Comparison of ENCODE assay signal across 24 cellular contexts in the genomic region with DNA sequence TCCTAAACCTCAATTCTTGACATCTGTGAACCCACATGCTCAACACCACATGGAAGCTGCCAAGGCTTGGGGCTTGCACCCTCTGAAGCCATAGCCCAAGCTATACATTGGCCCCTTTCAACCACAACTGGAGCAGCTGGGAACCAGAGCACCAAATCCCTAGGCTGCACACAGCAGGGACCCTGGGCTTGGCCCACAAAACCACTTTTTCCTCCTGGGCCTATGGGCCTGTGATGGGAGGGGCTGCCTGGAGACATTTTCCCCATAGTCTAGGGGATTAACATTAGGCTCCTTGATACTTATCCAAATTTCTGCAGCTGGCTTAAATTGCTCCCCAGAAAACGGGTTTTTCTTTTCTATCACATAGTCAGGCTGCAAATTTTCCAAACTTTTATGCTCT. TPM values are rescaled to one million over a fixed set of nuclear protein-coding genes. Genes with fewer than 3 reads are reported as not detected.
DNase-seq lines count a peak whose midpoint lies in the region; ATAC-seq, FAIRE-seq and TF ChIP-seq lines count a peak whose summit lies in the region.
"Had no signal": no experiment of that assay in that cellular context is flagged by ENCODE, and none has a peak within 500 bp of the region (broad histone marks: within the 10 kb centered on the region; RNA-seq: fewer than 3 reads in every experiment).

No MANE protein-coding gene starts in this region.

- POLR2A ChIA-PET in HEK293 (lab: Yijun Ruan, JAX) (no interaction called here), HepG2 (lab: Yijun Ruan, JAX) (no interaction called here)

- no peaks in the 10 kb centered on the region for H3K27me3 Mint-ChIP-seq in endodermal cell (ENCODE audit: insufficient read depth)
- H3K27me3 Mint-ChIP-seq: B cell; CD4-positive, alpha-beta T cell had no signal

- intact Hi-C loops in HepG2 (cut with micrococcal nuclease; ENCODE audit: unreplicated experiment) = no loop called here

- 81 to 100% methylated on average over 1 of the region's 1 CpG for WGBS in endodermal cell (ENCODE audit: insufficient coverage in 1 of 2, insufficient read length in 1 of 2), 2 experiments
- WGBS in HepG2 (ENCODE audit: low lambda C conversion rate) = 96% methylated on average over 1 of the region's 1 CpG

- ATAC-seq in HepG2 = no peak
- ATAC-seq: CD8-positive, alpha-beta T cell; GM12878 had no signal

- no peak overlapping the region for H3K4me3 Mint-ChIP-seq in endodermal cell
- H3K4me3 Mint-ChIP-seq: B cell; CD4-positive, alpha-beta T cell; CD8-positive, alpha-beta T cell had no signal

- no peak overlapping the region for H3K9ac ChIP-seq in endodermal cell (ENCODE audit: extremely low read depth, low read length, poor library complexity, severe bottlenecking)
- H3K9ac ChIP-seq in HepG2 (ENCODE audit: insufficient read depth, low read depth, low read length) = no peak overlapping the region
- H3K9ac ChIP-seq: BLaER1 treated with 17β-estradiol and CSF1 and Interleukin-3, amounts not matched to agents 10 nM and 100 nM had no signal

- FAIRE-seq in HepG2 (lab: Jason Lieb, UNC) = no peak
- FAIRE-seq: A204.1, D721Med, GM12878, GM12892 had no signal

- no peaks in the 10 kb centered on the region for H3K9me3 ChIP-seq in HEK293 (ENCODE audit: control insufficient read depth, insufficient read depth, low read depth, low read length)
- H3K9me3 ChIP-seq in endodermal cell (ENCODE audit: control insufficient read depth, low read length) = peaks cover 31% of the 10 kb centered on the region
- H3K9me3 ChIP-seq in HepG2 (ENCODE audit: low read length) = no peaks in the 10 kb centered on the region
- no peaks in the 10 kb centered on the region for H3K9me3 ChIP-seq in HAP-1
- H3K9me3 ChIP-seq: Caco-2 had no signal

- no peak overlapping the region for H3K27ac Mint-ChIP-seq in endodermal cell
- H3K27ac Mint-ChIP-seq: B cell; CD4-positive, alpha-beta T cell; CD8-positive, alpha-beta T cell had no signal

- H3K9me3 Mint-ChIP-seq in endodermal cell = peaks cover 30% of the 10 kb centered on the region
- H3K9me3 Mint-ChIP-seq: CD4-positive, alpha-beta T cell; CD8-positive, alpha-beta T cell had no signal

- no TSS peak for BruUV-seq in HepG2 (replicated peaks; lab: Mats Ljungman, UMichigan)

- H3K27ac ChIP-seq in HEK293 (ENCODE audit: extremely low read depth, low read depth, low read length) (no peak overlapping the region), endodermal cell (ENCODE audit: low read depth, low read length) (no peak overlapping the region), substantia nigra (ENCODE audit: low read depth, low read length, poor library complexity, severe bottlenecking) (peak overlapping the region; percentile 49), HepG2 (ENCODE audit: extremely low read length, insufficient read depth, low read length) (no peak overlapping the region)
- H3K27ac ChIP-seq: BLaER1 treated with 17β-estradiol and CSF1 and Interleukin-3, amounts not matched to agents 10 nM and 100 nM; C4-2B had no signal

- TF ChIP-seq CTCF in HEK293 (tag by site-specific recombination; IDR thresholded peaks at IDR 0.05) (no peak), endodermal cell (conservative IDR thresholded peaks at IDR 0.05) (no peak), HepG2 (CRISPR knock-in tag; IDR thresholded peaks at IDR 0.05) (no peak)

- TF ChIP-seq RAD21 in HepG2 (CRISPR knock-in tag; IDR thresholded peaks at IDR 0.05) = no peak

- no peaks in the 10 kb centered on the region for H3K79me2 ChIP-seq in HepG2 (ENCODE audit: insufficient read depth, low read length)

- peaks cover 8% of the 10 kb centered on the region for H3K4me1 ChIP-seq in HEK293 (ENCODE audit: control insufficient read depth, insufficient read depth, low read length)
- H3K4me1 ChIP-seq in endodermal cell (ENCODE audit: control insufficient read depth, insufficient read depth, low read length) = no peaks in the 10 kb centered on the region
- peaks cover 10% of the 10 kb centered on the region for H3K4me1 ChIP-seq in HepG2 (ENCODE audit: insufficient read depth, low read length)
- peaks cover 1% of the 10 kb centered on the region; the same call in 1 of the 2 replicates for H3K4me1 ChIP-seq in HAP-1
- H3K4me1 ChIP-seq: Caco-2 had no signal

- H4K20me1 ChIP-seq in HepG2 (ENCODE audit: insufficient read depth, low read length) = no peaks in the 10 kb centered on the region; the same call in 1 of the 2 replicates
- H4K20me1 ChIP-seq: BLaER1 treated with 17β-estradiol and CSF1 and Interleukin-3, amounts not matched to agents 10 nM and 100 nM had no signal

- no peak overlapping the region for H3K4me2 ChIP-seq in HepG2 (ENCODE audit: low read depth, low read length)
- H3K4me2 ChIP-seq: BLaER1 treated with 17β-estradiol and CSF1 and Interleukin-3, amounts not matched to agents 10 nM and 100 nM had no signal

- TF ChIP-seq EP300 in HepG2 (IDR thresholded peaks at IDR 0.05; ENCODE audit: low read depth in 2 of 2, low read length in 2 of 2) (no peak), HepG2 (CRISPR knock-in tag; IDR thresholded peaks at IDR 0.05; ENCODE audit: borderline replicate concordance) (no peak)

- H3K36me3 ChIP-seq in HEK293 (ENCODE audit: control insufficient read depth in 2 of 2, insufficient read depth in 1 of 2, low read length in 2 of 2) = no peaks in the 10 kb centered on the region
- peaks cover 23% of the 10 kb centered on the region for H3K36me3 ChIP-seq in endodermal cell (ENCODE audit: control insufficient read depth, insufficient read depth, low read length)
- H3K36me3 ChIP-seq in HepG2 (replicated peaks in 1 of 2; ENCODE audit: control insufficient read depth in 1 of 2, insufficient read depth in 2 of 2, low read length in 2 of 2) = no peaks in the 10 kb centered on the region
- no peaks in the 10 kb centered on the region for H3K36me3 ChIP-seq in HAP-1 (replicated peaks)

- in situ Hi-C loops in HepG2 (cut with HindIII; ENCODE audit: extremely low pct_ligation_motif_present, low pct_unique_long_range_greater_than_20kb) = no loop called here
- in situ Hi-C loops in HAP-1 (cut with MboI; ENCODE audit: low sequenced_read_pairs) = no loop called here

- no peak overlapping the region for H3K4me3 ChIP-seq in HEK293 (ENCODE audit: low read depth, low read length)
- H3K4me3 ChIP-seq in endodermal cell (ENCODE audit: low read length) = peak overlapping the region; percentile 12
- no peak overlapping the region for H3K4me3 ChIP-seq in HepG2 (replicated peaks in 1 of 3; ENCODE audit: insufficient read depth in 1 of 3, low read depth in 2 of 3, low read length in 3 of 3)
- no peak overlapping the region for H3K4me3 ChIP-seq in HAP-1
- H3K4me3 ChIP-seq: BLaER1 treated with 17β-estradiol and CSF1 and Interleukin-3, amounts not matched to agents 10 nM and 100 nM; GM12878 had no signal

- no peak for TF ChIP-seq POLR2A in HepG2 (IDR thresholded peaks at IDR 0.05; ENCODE audit: insufficient read depth in 1 of 2, low read depth in 2 of 2, low read length in 2 of 2)

- H3K36me3 Mint-ChIP-seq in endodermal cell (ENCODE audit: low read depth) = peaks cover 49% of the 10 kb centered on the region

- no peak overlapping the region for H2AFZ ChIP-seq in HepG2 (ENCODE audit: low read length)

- CTCF ChIA-PET in HEK293 (lab: Yijun Ruan, JAX) (no interaction called here), HepG2 (lab: Yijun Ruan, JAX; ENCODE audit: low intra/inter-chr PET ratio, low total read pairs) (no interaction called here)

- H3K27me3 ChIP-seq in endodermal cell (ENCODE audit: control insufficient read depth, insufficient read depth, low read length, poor library complexity, severe bottlenecking) (no peaks in the 10 kb centered on the region), HepG2 (ENCODE audit: control insufficient read depth in 1 of 2, insufficient read depth in 2 of 2, low read length in 2 of 2) (no peaks in the 10 kb centered on the region), HAP-1 (ENCODE audit: low read depth) (no peaks in the 10 kb centered on the region)
- H3K27me3 ChIP-seq: BLaER1 treated with 17β-estradiol and CSF1 and Interleukin-3, amounts not matched to agents 10 nM and 100 nM had no signal

- DNase-seq in endodermal cell (no peak), substantia nigra (lab: John Stamatoyannopoulos, UW) (no peak), HepG2 (ENCODE audit: low spot score) (no peak), HAP-1 (ENCODE audit: low spot score in 2 of 2) (no peak), DMS153 (lab: John Stamatoyannopoulos, UW) (no peak)
- DNase-seq: 8988T; AML-193; Caco-2; Calu3; CD4-positive, alpha-beta T cell; CD8-positive, alpha-beta T cell; DMS53; DMS79; DND-41; EL; GDM1 had no signal

- H3K4me1 Mint-ChIP-seq in endodermal cell = peaks cover 10% of the 10 kb centered on the region

TF ChIP-seq in HEK293, 187 proteins besides CTCF, POLR2A, EP300 and RAD21:
- no peak for TF ChIP-seq ZNF473 (tag by site-specific recombination; IDR thresholded peaks at IDR 0.05)
- peak; percentile 91 for TF ChIP-seq ZNF585B (tag by site-specific recombination; IDR thresholded peaks at IDR 0.05)

TF ChIP-seq in HepG2, 621 proteins besides CTCF, POLR2A, EP300 and RAD21 (continues in another document):
- TF ChIP-seq FOSL2 (CRISPR knock-in tag; IDR thresholded peaks at IDR 0.05) = no peak
- no peak for TF ChIP-seq REPIN1 (CRISPR knock-in tag; IDR thresholded peaks at IDR 0.05; ENCODE audit: borderline replicate concordance, low read depth)

RNA-seq across cellular contexts. Expression of a gene that starts 40.3 kb away (rescaled TPM):
- total RNA-seq in endodermal cell (10 to 100 TPM; 51.3 to 68.9 TPM), HepG2 (2016; rRNA removed; fragmentation: Illumina TruSeq; extraction: Trizol) (15.9 and 28.4 TPM in 2 replicates)
- 19.8 TPM for polyA plus RNA-seq in endodermal cell (2013, experiment 1 of 2)
- polyA plus RNA-seq in endodermal cell (2013, experiment 2 of 2) = 18.6 TPM
- 21.5 and 21.7 TPM in 2 replicates for total RNA-seq in HepG2 (2016; cell fraction: cytosol; rRNA removed; fragmentation: Illumina TruSeq; extraction: Trizol; ENCODE audit: low read depth)
- total RNA-seq in HepG2 (2016; cell fraction: insoluble cytoplasmic fraction; rRNA removed; fragmentation: Illumina TruSeq; extraction: Trizol) = 15.1 and 26.4 TPM in 2 replicates
- 6.5 and 7.7 TPM in 2 replicates for total RNA-seq in HepG2 (2016; cell fraction: membrane; rRNA removed; fragmentation: Illumina TruSeq; extraction: Trizol)
- total RNA-seq in HepG2 (2016; cell fraction: nucleus; rRNA removed; fragmentation: Illumina TruSeq; extraction: Trizol) = 27.6 and 32.1 TPM in 2 replicates
- 9.1 and 10.0 TPM in 2 replicates for polyA plus RNA-seq in HepG2 (2011; rRNA removed)
- 6.7 and 7.0 TPM in 2 replicates for polyA plus RNA-seq in HepG2 (2011; cell fraction: cytosol; rRNA removed)
- 10.0 and 10.7 TPM in 2 replicates for polyA plus RNA-seq in HepG2 (2011; cell fraction: nucleus; rRNA removed)
- 6.2 and 7.1 TPM in 2 replicates for polyA plus RNA-seq in HepG2 (2012)
- polyA plus RNA-seq in HepG2 (2016; cell fraction: cytosol; fragmentation: Illumina TruSeq; extraction: Trizol; ENCODE audit: low read depth) = 0.36 and 0.58 TPM in 2 replicates
- 17.2 and 17.6 TPM in 2 replicates for polyA plus RNA-seq in HepG2 (2016; cell fraction: insoluble cytoplasmic fraction; fragmentation: Illumina TruSeq; extraction: Trizol; ENCODE audit: low read depth)
- polyA plus RNA-seq in HepG2 (2016; cell fraction: membrane; fragmentation: Illumina TruSeq; extraction: Trizol; ENCODE audit: low read depth) = 1.5 and 1.7 TPM in 2 replicates
- polyA plus RNA-seq in HepG2 (2016; cell fraction: nucleus; fragmentation: Illumina TruSeq; extraction: Trizol; ENCODE audit: insufficient read depth, low read depth) = 12.3 and 13.8 TPM in 2 replicates
- 31.1 and 34.5 TPM in 2 replicates for polyA minus RNA-seq in HepG2 (2011; rRNA and poly(A)+ RNA removed; ENCODE audit: low replicate concordance)
- 19.1 and 24.2 TPM in 2 replicates for polyA minus RNA-seq in HepG2 (2011; cell fraction: cytosol; rRNA and poly(A)+ RNA removed)
- polyA minus RNA-seq in HepG2 (2011; cell fraction: nucleus; rRNA and poly(A)+ RNA removed) = 53.9 and 61.8 TPM in 2 replicates
